1 cellular context compared by ENCODE assay signal in the genomic region with DNA sequence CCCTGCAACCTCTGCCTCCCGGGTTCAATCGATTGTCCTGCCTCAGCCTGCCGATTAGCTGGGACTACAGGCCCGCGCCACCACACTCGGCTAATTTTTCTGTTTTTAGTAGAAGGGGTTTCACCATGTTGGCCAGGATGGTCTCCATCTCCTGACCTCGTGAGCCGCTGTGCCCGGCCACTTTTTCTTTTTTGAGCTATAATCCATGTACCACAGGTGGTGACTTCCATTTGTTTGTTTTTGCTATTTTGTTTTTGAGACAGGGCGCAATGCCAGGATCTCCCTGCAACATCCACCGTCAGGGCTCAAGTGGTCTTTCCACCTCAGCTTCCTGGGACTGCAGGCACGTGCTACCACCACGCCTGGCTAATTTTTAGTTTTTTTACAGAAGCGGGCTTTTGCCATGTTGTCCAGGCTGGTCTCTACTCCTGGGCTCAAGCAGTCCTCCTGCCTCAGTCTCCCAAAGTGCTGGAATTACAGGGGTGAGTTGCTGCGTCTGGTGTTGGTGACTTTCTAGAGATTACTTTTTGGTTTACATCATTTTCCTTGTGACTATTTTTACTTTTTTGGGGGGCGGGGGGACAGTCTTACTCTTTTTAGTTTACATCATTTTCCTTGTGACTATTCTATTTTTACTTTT.
TF ChIP-seq lines count a peak whose summit lies in the region.

No MANE protein-coding gene starts in this region.

TF ChIP-seq in HepG2, 621 proteins besides CTCF, POLR2A, EP300 and RAD21 (continued from another document and continues in another):
- TF ChIP-seq ZNF335 (CRISPR knock-in tag; IDR thresholded peaks at IDR 0.05): no peak
- TF ChIP-seq, protein P1, sequence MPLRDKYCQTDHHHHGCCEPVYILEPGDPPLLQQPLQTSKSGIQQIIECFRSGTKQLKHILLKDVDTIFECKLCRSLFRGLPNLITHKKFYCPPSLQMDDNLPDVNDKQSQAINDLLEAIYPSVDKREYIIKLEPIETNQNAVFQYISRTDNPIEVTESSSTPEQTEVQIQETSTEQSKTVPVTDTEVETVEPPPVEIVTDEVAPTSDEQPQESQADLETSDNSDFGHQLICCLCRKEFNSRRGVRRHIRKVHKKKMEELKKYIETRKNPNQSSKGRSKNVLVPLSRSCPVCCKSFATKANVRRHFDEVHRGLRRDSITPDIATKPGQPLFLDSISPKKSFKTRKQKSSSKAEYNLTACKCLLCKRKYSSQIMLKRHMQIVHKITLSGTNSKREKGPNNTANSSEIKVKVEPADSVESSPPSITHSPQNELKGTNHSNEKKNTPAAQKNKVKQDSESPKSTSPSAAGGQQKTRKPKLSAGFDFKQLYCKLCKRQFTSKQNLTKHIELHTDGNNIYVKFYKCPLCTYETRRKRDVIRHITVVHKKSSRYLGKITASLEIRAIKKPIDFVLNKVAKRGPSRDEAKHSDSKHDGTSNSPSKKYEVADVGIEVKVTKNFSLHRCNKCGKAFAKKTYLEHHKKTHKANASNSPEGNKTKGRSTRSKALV (CRISPR knock-in tag; IDR thresholded peaks at IDR 0.05): no peak
- TF ChIP-seq ZSCAN25 (CRISPR knock-in tag; IDR thresholded peaks at IDR 0.05): no peak
- no peak for TF ChIP-seq CREM (IDR thresholded peaks at IDR 0.05)
- TF ChIP-seq CREM (CRISPR knock-in tag; IDR thresholded peaks at IDR 0.05): no peak
- TF ChIP-seq, protein P2, sequence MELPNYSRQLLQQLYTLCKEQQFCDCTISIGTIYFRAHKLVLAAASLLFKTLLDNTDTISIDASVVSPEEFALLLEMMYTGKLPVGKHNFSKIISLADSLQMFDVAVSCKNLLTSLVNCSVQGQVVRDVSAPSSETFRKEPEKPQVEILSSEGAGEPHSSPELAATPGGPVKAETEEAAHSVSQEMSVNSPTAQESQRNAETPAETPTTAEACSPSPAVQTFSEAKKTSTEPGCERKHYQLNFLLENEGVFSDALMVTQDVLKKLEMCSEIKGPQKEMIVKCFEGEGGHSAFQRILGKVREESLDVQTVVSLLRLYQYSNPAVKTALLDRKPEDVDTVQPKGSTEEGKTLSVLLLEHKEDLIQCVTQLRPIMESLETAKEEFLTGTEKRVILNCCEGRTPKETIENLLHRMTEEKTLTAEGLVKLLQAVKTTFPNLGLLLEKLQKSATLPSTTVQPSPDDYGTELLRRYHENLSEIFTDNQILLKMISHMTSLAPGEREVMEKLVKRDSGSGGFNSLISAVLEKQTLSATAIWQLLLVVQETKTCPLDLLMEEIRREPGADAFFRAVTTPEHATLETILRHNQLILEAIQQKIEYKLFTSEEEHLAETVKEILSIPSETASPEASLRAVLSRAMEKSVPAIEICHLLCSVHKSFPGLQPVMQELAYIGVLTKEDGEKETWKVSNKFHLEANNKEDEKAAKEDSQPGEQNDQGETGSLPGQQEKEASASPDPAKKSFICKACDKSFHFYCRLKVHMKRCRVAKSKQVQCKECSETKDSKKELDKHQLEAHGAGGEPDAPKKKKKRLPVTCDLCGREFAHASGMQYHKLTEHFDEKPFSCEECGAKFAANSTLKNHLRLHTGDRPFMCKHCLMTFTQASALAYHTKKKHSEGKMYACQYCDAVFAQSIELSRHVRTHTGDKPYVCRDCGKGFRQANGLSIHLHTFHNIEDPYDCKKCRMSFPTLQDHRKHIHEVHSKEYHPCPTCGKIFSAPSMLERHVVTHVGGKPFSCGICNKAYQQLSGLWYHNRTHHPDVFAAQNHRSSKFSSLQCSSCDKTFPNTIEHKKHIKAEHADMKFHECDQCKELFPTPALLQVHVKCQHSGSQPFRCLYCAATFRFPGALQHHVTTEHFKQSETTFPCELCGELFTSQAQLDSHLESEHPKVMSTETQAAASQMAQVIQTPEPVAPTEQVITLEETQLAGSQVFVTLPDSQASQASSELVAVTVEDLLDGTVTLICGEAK (IDR thresholded peaks at IDR 0.05): no peak
- TF ChIP-seq, protein P2 (CRISPR knock-in tag; IDR thresholded peaks at IDR 0.05): no peak
- 0 out of 2 replicates have a peak, but pooled peaks have one; percentile 46 for TF ChIP-seq KDM5A (IDR thresholded peaks at IDR 0.05; ENCODE audit: borderline replicate concordance, low read length)
- TF ChIP-seq FIP1L1 (IDR thresholded peaks at IDR 0.05; ENCODE audit: borderline replicate concordance, insufficient read depth, low read depth, low read length): no peak
- TF ChIP-seq ZNF839 (CRISPR knock-in tag; IDR thresholded peaks at IDR 0.05; ENCODE audit: borderline replicate concordance): no peak
- peak; percentile 34; the same call in 1 of the 2 replicates for TF ChIP-seq PHF8 (CRISPR knock-in tag; IDR thresholded peaks at IDR 0.05)
- TF ChIP-seq ZNF160 (CRISPR knock-in tag; IDR thresholded peaks at IDR 0.05): no peak
- TF ChIP-seq ELF3 (CRISPR knock-in tag; IDR thresholded peaks at IDR 0.05): peak; percentile 40; the same call in 1 of the 2 replicates
- TF ChIP-seq ZFX (CRISPR knock-in tag; IDR thresholded peaks at IDR 0.05; ENCODE audit: low read depth): 0 out of 2 replicates have a peak, but pooled peaks have one; percentile 3
- TF ChIP-seq ZNF3 (CRISPR knock-in tag; IDR thresholded peaks at IDR 0.05): no peak
- TF ChIP-seq HMG20B (CRISPR knock-in tag; conservative IDR thresholded peaks at IDR 0.05): no peak
- no peak for TF ChIP-seq STAT5B (CRISPR knock-in tag; IDR thresholded peaks at IDR 0.05)
- TF ChIP-seq, protein P3, sequence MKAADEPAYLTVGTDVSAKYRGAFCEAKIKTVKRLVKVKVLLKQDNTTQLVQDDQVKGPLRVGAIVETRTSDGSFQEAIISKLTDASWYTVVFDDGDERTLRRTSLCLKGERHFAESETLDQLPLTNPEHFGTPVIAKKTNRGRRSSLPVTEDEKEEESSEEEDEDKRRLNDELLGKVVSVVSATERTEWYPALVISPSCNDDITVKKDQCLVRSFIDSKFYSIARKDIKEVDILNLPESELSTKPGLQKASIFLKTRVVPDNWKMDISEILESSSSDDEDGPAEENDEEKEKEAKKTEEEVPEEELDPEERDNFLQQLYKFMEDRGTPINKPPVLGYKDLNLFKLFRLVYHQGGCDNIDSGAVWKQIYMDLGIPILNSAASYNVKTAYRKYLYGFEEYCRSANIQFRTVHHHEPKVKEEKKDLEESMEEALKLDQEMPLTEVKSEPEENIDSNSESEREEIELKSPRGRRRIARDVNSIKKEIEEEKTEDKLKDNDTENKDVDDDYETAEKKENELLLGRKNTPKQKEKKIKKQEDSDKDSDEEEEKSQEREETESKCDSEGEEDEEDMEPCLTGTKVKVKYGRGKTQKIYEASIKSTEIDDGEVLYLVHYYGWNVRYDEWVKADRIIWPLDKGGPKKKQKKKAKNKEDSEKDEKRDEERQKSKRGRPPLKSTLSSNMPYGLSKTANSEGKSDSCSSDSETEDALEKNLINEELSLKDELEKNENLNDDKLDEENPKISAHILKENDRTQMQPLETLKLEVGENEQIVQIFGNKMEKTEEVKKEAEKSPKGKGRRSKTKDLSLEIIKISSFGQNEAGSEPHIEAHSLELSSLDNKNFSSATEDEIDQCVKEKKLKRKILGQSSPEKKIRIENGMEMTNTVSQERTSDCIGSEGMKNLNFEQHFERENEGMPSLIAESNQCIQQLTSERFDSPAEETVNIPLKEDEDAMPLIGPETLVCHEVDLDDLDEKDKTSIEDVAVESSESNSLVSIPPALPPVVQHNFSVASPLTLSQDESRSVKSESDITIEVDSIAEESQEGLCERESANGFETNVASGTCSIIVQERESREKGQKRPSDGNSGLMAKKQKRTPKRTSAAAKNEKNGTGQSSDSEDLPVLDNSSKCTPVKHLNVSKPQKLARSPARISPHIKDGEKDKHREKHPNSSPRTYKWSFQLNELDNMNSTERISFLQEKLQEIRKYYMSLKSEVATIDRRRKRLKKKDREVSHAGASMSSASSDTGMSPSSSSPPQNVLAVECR (CRISPR knock-in tag; IDR thresholded peaks at IDR 0.05; ENCODE audit: borderline replicate concordance): no peak
- TF ChIP-seq MAFF (IDR thresholded peaks at IDR 0.05; ENCODE audit: low read depth, low read length): no peak
- TF ChIP-seq, protein P4, sequence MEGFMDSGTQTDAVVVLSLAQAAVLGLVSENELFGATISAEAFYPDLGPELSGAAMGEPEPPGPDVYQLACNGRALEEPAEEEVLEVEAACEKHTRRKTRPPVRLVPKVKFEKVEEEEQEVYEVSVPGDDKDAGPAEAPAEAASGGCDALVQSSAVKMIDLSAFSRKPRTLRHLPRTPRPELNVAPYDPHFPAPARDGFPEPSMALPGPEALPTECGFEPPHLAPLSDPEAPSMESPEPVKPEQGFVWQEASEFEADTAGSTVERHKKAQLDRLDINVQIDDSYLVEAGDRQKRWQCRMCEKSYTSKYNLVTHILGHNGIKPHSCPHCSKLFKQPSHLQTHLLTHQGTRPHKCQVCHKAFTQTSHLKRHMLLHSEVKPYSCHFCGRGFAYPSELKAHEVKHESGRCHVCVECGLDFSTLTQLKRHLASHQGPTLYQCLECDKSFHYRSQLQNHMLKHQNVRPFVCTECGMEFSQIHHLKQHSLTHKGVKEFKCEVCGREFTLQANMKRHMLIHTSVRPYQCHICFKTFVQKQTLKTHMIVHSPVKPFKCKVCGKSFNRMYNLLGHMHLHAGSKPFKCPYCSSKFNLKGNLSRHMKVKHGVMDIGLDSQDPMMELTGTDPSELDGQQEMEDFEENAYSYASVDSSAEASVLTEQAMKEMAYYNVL (CRISPR knock-in tag; IDR thresholded peaks at IDR 0.05; ENCODE audit: borderline replicate concordance): no peak
- TF ChIP-seq, protein P5, sequence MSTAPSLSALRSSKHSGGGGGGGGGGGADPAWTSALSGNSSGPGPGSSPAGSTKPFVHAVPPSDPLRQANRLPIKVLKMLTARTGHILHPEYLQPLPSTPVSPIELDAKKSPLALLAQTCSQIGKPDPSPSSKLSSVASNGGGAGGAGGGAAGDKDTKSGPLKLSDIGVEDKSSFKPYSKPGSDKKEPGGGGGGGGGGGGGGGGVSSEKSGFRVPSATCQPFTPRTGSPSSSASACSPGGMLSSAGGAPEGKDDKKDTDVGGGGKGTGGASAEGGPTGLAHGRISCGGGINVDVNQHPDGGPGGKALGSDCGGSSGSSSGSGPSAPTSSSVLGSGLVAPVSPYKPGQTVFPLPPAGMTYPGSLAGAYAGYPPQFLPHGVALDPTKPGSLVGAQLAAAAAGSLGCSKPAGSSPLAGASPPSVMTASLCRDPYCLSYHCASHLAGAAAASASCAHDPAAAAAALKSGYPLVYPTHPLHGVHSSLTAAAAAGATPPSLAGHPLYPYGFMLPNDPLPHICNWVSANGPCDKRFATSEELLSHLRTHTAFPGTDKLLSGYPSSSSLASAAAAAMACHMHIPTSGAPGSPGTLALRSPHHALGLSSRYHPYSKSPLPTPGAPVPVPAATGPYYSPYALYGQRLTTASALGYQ (CRISPR knock-in tag; IDR thresholded peaks at IDR 0.05): no peak
- TF ChIP-seq, protein P6, sequence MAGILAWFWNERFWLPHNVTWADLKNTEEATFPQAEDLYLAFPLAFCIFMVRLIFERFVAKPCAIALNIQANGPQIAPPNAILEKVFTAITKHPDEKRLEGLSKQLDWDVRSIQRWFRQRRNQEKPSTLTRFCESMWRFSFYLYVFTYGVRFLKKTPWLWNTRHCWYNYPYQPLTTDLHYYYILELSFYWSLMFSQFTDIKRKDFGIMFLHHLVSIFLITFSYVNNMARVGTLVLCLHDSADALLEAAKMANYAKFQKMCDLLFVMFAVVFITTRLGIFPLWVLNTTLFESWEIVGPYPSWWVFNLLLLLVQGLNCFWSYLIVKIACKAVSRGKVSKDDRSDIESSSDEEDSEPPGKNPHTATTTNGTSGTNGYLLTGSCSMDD (CRISPR knock-in tag; IDR thresholded peaks at IDR 0.05): no peak
- TF ChIP-seq SALL1 (CRISPR knock-in tag; IDR thresholded peaks at IDR 0.05): peak; percentile 19; the same call in 1 of the 2 replicates
- no peak for TF ChIP-seq HNRNPH1 (optimal IDR thresholded peaks at IDR 0.05; ENCODE audit: low read depth, low read length)
- no peak for TF ChIP-seq ZNF143 (CRISPR knock-in tag; IDR thresholded peaks at IDR 0.05)
- 0 out of 2 replicates have a peak, but pooled peaks have one; percentile 5 for TF ChIP-seq ISL2 (CRISPR knock-in tag; IDR thresholded peaks at IDR 0.05)
- TF ChIP-seq, protein P7, sequence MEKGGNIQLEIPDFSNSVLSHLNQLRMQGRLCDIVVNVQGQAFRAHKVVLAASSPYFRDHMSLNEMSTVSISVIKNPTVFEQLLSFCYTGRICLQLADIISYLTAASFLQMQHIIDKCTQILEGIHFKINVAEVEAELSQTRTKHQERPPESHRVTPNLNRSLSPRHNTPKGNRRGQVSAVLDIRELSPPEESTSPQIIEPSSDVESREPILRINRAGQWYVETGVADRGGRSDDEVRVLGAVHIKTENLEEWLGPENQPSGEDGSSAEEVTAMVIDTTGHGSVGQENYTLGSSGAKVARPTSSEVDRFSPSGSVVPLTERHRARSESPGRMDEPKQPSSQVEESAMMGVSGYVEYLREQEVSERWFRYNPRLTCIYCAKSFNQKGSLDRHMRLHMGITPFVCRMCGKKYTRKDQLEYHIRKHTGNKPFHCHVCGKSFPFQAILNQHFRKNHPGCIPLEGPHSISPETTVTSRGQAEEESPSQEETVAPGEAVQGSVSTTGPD (CRISPR knock-in tag; IDR thresholded peaks at IDR 0.05): no peak
- TF ChIP-seq KDM3A (CRISPR knock-in tag; IDR thresholded peaks at IDR 0.05; ENCODE audit: low read depth): no peak
- no peak for TF ChIP-seq NR2F6 (IDR thresholded peaks at IDR 0.05)
- TF ChIP-seq NR2F6 (CRISPR knock-in tag; IDR thresholded peaks at IDR 0.05): no peak
- no peak; the same call in 1 of the 2 replicates for TF ChIP-seq ZNF83 (CRISPR knock-in tag; IDR thresholded peaks at IDR 0.05; ENCODE audit: borderline replicate concordance)
- TF ChIP-seq SRF (IDR thresholded peaks at IDR 0.05; ENCODE audit: low read depth, low read length): no peak
- peak; percentile 51; the same call in 1 of the 2 replicates for TF ChIP-seq BHLHE40 (IDR thresholded peaks at IDR 0.05; ENCODE audit: low read length)
- TF ChIP-seq MXI1 (IDR thresholded peaks at IDR 0.05; ENCODE audit: borderline replicate concordance, low read depth, low read length): no peak
- peak; percentile 48; the same call in 1 of the 2 replicates for TF ChIP-seq RBFOX2 (IDR thresholded peaks at IDR 0.05; ENCODE audit: low read depth, low read length)
- TF ChIP-seq CBX5 (CRISPR knock-in tag; IDR thresholded peaks at IDR 0.05; ENCODE audit: borderline replicate concordance): no peak
